In genomic region chr1:24386241-24386640, GRCh38 we compare ENCODE assay signal across 13 cellular contexts. TPM values are rescaled to one million over a fixed set of nuclear protein-coding genes. Genes with fewer than 3 reads are reported as not detected.
DNase-seq lines count a peak whose midpoint lies in the region; ATAC-seq and TF ChIP-seq lines count a peak whose summit lies in the region.
"Had no signal": no experiment of that assay in that cellular context is flagged by ENCODE, and none has a peak within 500 bp of the region (broad histone marks: within the 10 kb centered on the region; RNA-seq: fewer than 3 reads in every experiment).

No MANE protein-coding gene starts in this region.

- POLR2A ChIA-PET in Panc1 (lab: Charles Lee) = interaction anchor here (0.6 kb wide), 1 partner anchor 21 kb away, joined by 3 read pairs; no protein-coding TSS in a partner anchor
- POLR2A ChIA-PET in WTC11 (lab: Charles Lee) = no interaction called here

- no peaks in the 10 kb centered on the region for H3K36me3 ChIP-seq in Panc1 (ENCODE audit: control insufficient read depth, insufficient read depth, low read length)
- H3K36me3 ChIP-seq: neural progenitor cell had no signal

- DNase-seq in DMS79 treated with DMSO at 0.1 percent for 48 hours (lab: John Stamatoyannopoulos, UW) (peak; percentile 90), M059J (ENCODE audit: low read depth) (peak; percentile 65), Panc1 (ENCODE audit: low read depth, low spot score) (no peak), fibroblast of peridontal ligament (ENCODE audit: extremely low read depth) (peak; percentile 37), WTC11 (ENCODE audit: low spot score) (no peak), activated gamma-delta T cell treated with Interleukin-2 at 50 U/mL for 16 hours (no peak)
- DNase-seq in central memory CD4-positive, alpha-beta T cell = no peak
- DNase-seq: H9, SHP77 treated with DMSO at 0.1 percent for 48 hours had no signal

- no peaks in the 10 kb centered on the region for H3K9me3 ChIP-seq in Panc1 (ENCODE audit: control insufficient read depth, insufficient read depth, low read depth, low read length)

- BruUV-seq in Panc1 (replicated peaks; lab: Mats Ljungman, UMichigan) = no TSS peak

- intact Hi-C loops in Panc1 (cut with micrococcal nuclease; ENCODE audit: unreplicated experiment) = no loop called here

- CTCF ChIA-PET in Panc1 (lab: Charles Lee) (interaction anchor here (1.8 kb wide), 1 partner anchor 187 kb away, joined by 6 read pairs; no protein-coding TSS in a partner anchor), WTC11 (lab: Charles Lee) (interaction anchor here (0.8 to 5.9 kb wide), 4 partner anchors 11 to 187 kb away, joined by 3 to 45 read pairs (median 16); no protein-coding TSS in a partner anchor)

- ATAC-seq in Panc1 = no peak
- ATAC-seq in WTC11 = no peak
- no peak for ATAC-seq in GM18520 (IDR thresholded peaks at IDR 0.05; ENCODE audit: unreplicated experiment)

- H3K36me3 Mint-ChIP-seq in WTC11 = peaks cover 2% of the 10 kb centered on the region; the same call in 1 of the 2 replicates

- H3K27ac Mint-ChIP-seq in WTC11 = no peak overlapping the region
- H3K27ac Mint-ChIP-seq: activated naive CD4-positive, alpha-beta T cell treated with anti-CD3 and anti-CD28 coated beads, Interleukin-2, amount 50 U/mL, for 72 hours had no signal

- no peaks in the 10 kb centered on the region for H3K27me3 ChIP-seq in Panc1 (ENCODE audit: control insufficient read depth, insufficient read depth, low read length)
- H3K27me3 ChIP-seq: neural progenitor cell had no signal

- peak overlapping the region; percentile 31 for H3K27ac ChIP-seq in Panc1 (ENCODE audit: low read length)
- H3K27ac ChIP-seq: neural progenitor cell had no signal

- TF ChIP-seq CTCF in Panc1 (IDR thresholded peaks at IDR 0.05) (no peak), WTC11 (IDR thresholded peaks at IDR 0.05) (no peak)

- H3K4me3 ChIP-seq in Panc1 (ENCODE audit: low read depth in 2 of 2, low read length in 2 of 2) = no peak overlapping the region
- H3K4me3 ChIP-seq: neural progenitor cell had no signal

- H3K4me1 ChIP-seq in Panc1 (ENCODE audit: control insufficient read depth, insufficient read depth, low read length) = peaks cover under 1% of the 10 kb centered on the region; the same call in 1 of the 2 replicates
- H3K4me1 ChIP-seq: neural progenitor cell had no signal

- in situ Hi-C loops in Panc1 (cut with HindIII; ENCODE audit: low pct_unique_long_range_greater_than_20kb, low sequenced_read_pairs) = no loop called here

- no peak overlapping the region for H3K4me3 Mint-ChIP-seq in WTC11
- H3K4me3 Mint-ChIP-seq: CD4-positive, alpha-beta memory T cell; H9; neural progenitor cell had no signal

- H3K27me3 Mint-ChIP-seq in WTC11 (ENCODE audit: low read depth) = no peaks in the 10 kb centered on the region; the same call in 1 of the 2 replicates
- H3K27me3 Mint-ChIP-seq: CD4-positive, alpha-beta memory T cell had no signal

- H3K9me3 Mint-ChIP-seq in WTC11 = no peaks in the 10 kb centered on the region
- H3K9me3 Mint-ChIP-seq: activated naive CD4-positive, alpha-beta T cell treated with anti-CD3 and anti-CD28 coated beads, Interleukin-2, amount 50 U/mL, for 72 hours; CD4-positive, alpha-beta memory T cell; H9; neural progenitor cell had no signal

- H3K4me1 Mint-ChIP-seq in WTC11 = peaks cover 2% of the 10 kb centered on the region

TF ChIP-seq in WTC11, 78 proteins besides CTCF, POLR2A, EP300 and RAD21 (continues in another document):
- TF ChIP-seq ERG (CRISPR knock-in tag; IDR thresholded peaks at IDR 0.05) (no peak), JUN (CRISPR knock-in tag; IDR thresholded peaks at IDR 0.05) (no peak), NR2C2 (CRISPR knock-in tag; IDR thresholded peaks at IDR 0.05) (no peak), NR3C1 (CRISPR knock-in tag; conservative IDR thresholded peaks at IDR 0.05; ENCODE audit: low read depth) (no peak), SOX15 (CRISPR knock-in tag; IDR thresholded peaks at IDR 0.05) (no peak), TEAD4 (CRISPR knock-in tag; IDR thresholded peaks at IDR 0.05) (no peak), MLX (CRISPR knock-in tag; IDR thresholded peaks at IDR 0.05) (no peak), STAT6 (CRISPR knock-in tag; conservative IDR thresholded peaks at IDR 0.05; ENCODE audit: low read depth) (no peak), TCF7 (CRISPR knock-in tag; IDR thresholded peaks at IDR 0.05; ENCODE audit: low read depth) (no peak), ZNF281 (CRISPR knock-in tag; IDR thresholded peaks at IDR 0.05) (no peak), ZNF138 (CRISPR knock-in tag; conservative IDR thresholded peaks at IDR 0.05) (no peak), ZNF425 (CRISPR knock-in tag; conservative IDR thresholded peaks at IDR 0.05) (no peak)

RNA-seq across cellular contexts. Expression of gene STPG1, which starts 27.3 kb away (rescaled TPM):
- 3.7 and 8.3 TPM in 2 replicates for total RNA-seq in M059J (2014; rRNA removed; shearing (Covaris generic))
- 9.9 TPM for total RNA-seq in Panc1 (2021; ENCODE audit: unreplicated experiment)
- 8.4 TPM for polyA plus RNA-seq in Panc1 (2012; ENCODE audit: insufficient read length)
- 9.9 to 12.8 TPM (median 10.1 TPM) in 3 replicates for total RNA-seq in WTC11 (2021)

RNA-seq across cellular contexts. Expression of gene NIPAL3, which starts 29.4 kb away (rescaled TPM):
- 39.6 and 45.0 TPM in 2 replicates for total RNA-seq in M059J (2014; rRNA removed; shearing (Covaris generic))
- total RNA-seq in Panc1 (2021; ENCODE audit: unreplicated experiment) (13.6 TPM), WTC11 (2021) (11.2 to 11.3 TPM (median 11.2 TPM) in 3 replicates)
- polyA plus RNA-seq in Panc1 (2012; ENCODE audit: insufficient read length) = 12.3 TPM

Comparison
In these comparisons a context has a peak if more than half of its experiments do, and no peak if none do; other contexts are left out.
1. DNase-seq: peak in DMS79 treated with DMSO at 0.1 percent for 48 hours (single experiment), M059J (single experiment) and fibroblast of peridontal ligament (single experiment); none in Panc1 (single experiment), WTC11 (single experiment), activated gamma-delta T cell treated with Interleukin-2 at 50 U/mL for 16 hours (single experiment) and central memory CD4-positive, alpha-beta T cell (single experiment).